In the genomic region with DNA sequence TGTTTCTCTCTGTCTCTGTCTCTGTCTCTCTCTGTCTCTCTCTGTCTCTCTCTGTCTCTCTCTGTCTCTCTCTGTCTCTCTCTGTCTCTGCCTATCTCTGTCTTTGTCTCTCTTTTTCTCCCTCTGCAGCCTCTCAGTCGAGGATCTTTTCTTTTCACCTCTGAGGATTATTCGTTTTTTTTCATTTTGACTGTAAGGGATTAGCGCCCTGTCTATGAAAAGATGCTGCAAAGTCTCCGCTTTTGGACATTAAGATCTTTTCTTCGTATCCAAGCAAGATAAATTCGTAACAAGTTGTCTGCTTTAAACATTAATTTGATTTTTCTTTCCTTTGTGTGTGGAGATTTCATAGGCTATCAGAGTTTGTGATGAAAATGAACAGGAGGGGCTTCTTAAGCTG, we compare ENCODE assay signal across 18 cellular contexts.
DNase-seq lines count a peak whose midpoint lies in the region; ATAC-seq lines count a peak whose summit lies in the region.
"Had no signal": no experiment of that assay in that cellular context is flagged by ENCODE, and none has a peak within 500 bp of the region (broad histone marks: within the 10 kb centered on the region; RNA-seq: fewer than 3 reads in every experiment).

No MANE protein-coding gene starts in this region.

- POLR2A ChIA-PET in naive thymus-derived CD8-positive, alpha-beta T cell (lab: Charles Lee) = no interaction called here
- POLR2A ChIA-PET in CD4-positive, alpha-beta memory T cell (lab: Charles Lee; ENCODE audit: partially characterized antibody) = no interaction called here

- CTCF ChIA-PET in CD4-positive, alpha-beta memory T cell (lab: Charles Lee; ENCODE audit: partially characterized antibody) = no interaction called here

- intact Hi-C loops in CD4-positive, alpha-beta memory T cell (cut with micrococcal nuclease) = no loop called here

- peak overlapping the region; percentile 23 to 74 for H3K27ac Mint-ChIP-seq in activated naive CD4-positive, alpha-beta T cell treated with anti-CD3 and anti-CD28 coated beads, Interleukin-2, amount 50 U/mL, for 72 hours
- peak overlapping the region; percentile 53 for H3K27ac Mint-ChIP-seq in activated T-helper 17 cell treated with anti-CD3 and anti-CD28 coated beads, Interleukin-2, amount 50 U/mL, for 72 hours
- H3K27ac Mint-ChIP-seq in naive thymus-derived CD8-positive, alpha-beta T cell = peak overlapping the region in 6 of 10 donors; percentile 2 to 94 (median 45)
- H3K27ac Mint-ChIP-seq in CD4-positive, alpha-beta memory T cell = peak overlapping the region in 2 of 7 donors; percentile 17 to 53

- H3K27ac ChIP-seq in CD4-positive, alpha-beta memory T cell (ENCODE audit: low read depth, low read length) = no peak overlapping the region

- no peaks in the 10 kb centered on the region for H3K36me3 ChIP-seq in CD4-positive, alpha-beta memory T cell (ENCODE audit: insufficient read depth, low read length)

- H3K9me3 ChIP-seq in CD4-positive, alpha-beta memory T cell (ENCODE audit: control insufficient read depth in 1 of 2, low read length in 2 of 2) = no peaks in the 10 kb centered on the region

- no peaks in the 10 kb centered on the region for H3K4me1 Mint-ChIP-seq in activated T-helper 17 cell treated with anti-CD3 and anti-CD28 coated beads, Interleukin-2, amount 50 U/mL, for 72 hours
- peaks cover 4 to 9% (median 7%) of the 10 kb centered on the region in 4 donors for H3K4me1 Mint-ChIP-seq in naive thymus-derived CD8-positive, alpha-beta T cell
- H3K4me1 Mint-ChIP-seq in CD4-positive, alpha-beta memory T cell = peaks cover 0 to 1% (median 0%) of the 10 kb centered on the region in 4 donors
- H3K4me1 Mint-ChIP-seq: H9 had no signal

- peaks cover 0 to 5% of the 10 kb centered on the region in 2 donors for H3K9me3 Mint-ChIP-seq in activated naive CD4-positive, alpha-beta T cell treated with anti-CD3 and anti-CD28 coated beads, Interleukin-2, amount 50 U/mL, for 72 hours
- H3K9me3 Mint-ChIP-seq in activated T-helper 17 cell treated with anti-CD3 and anti-CD28 coated beads, Interleukin-2, amount 50 U/mL, for 72 hours = no peaks in the 10 kb centered on the region
- peaks cover 0 to 3% (median 0%) of the 10 kb centered on the region in 9 donors for H3K9me3 Mint-ChIP-seq in naive thymus-derived CD8-positive, alpha-beta T cell
- peaks cover 0 to 3% (median 0%) of the 10 kb centered on the region in 8 donors for H3K9me3 Mint-ChIP-seq in CD4-positive, alpha-beta memory T cell

- H3K4me3 Mint-ChIP-seq in activated T-helper 17 cell treated with anti-CD3 and anti-CD28 coated beads, Interleukin-2, amount 50 U/mL, for 72 hours = no peak overlapping the region
- no peak overlapping the region for H3K4me3 Mint-ChIP-seq in naive thymus-derived CD8-positive, alpha-beta T cell
- H3K4me3 Mint-ChIP-seq in CD4-positive, alpha-beta memory T cell = no peak overlapping the region
- H3K4me3 Mint-ChIP-seq: H9 had no signal

- no peak for DNase-seq in activated naive CD4-positive, alpha-beta T cell treated with anti-CD3 and anti-CD28 coated beads, Interleukin-2, amount 50 U/mL, for 72 hours (ENCODE audit: low spot score in 2 of 2)
- DNase-seq in activated naive CD4-positive, alpha-beta T cell (lab: John Stamatoyannopoulos, UW) = no peak
- DNase-seq in naive thymus-derived CD8-positive, alpha-beta T cell = no peak
- no peak for DNase-seq in CD4-positive, alpha-beta memory T cell
- DNase-seq: C1 segment of cervical spinal cord, DMS153, H9, NCI-H1436, NCI-H2029, NCI-H2171, NCI-H446, NCI-H69, OCI-M1, SIG-M5 had no signal

- ATAC-seq in activated naive CD4-positive, alpha-beta T cell treated with anti-CD3 and anti-CD28 coated beads, Interleukin-2, amount 50 U/mL, for 72 hours = no peak
- ATAC-seq in activated T-helper 17 cell treated with anti-CD3 and anti-CD28 coated beads, Interleukin-2, amount 50 U/mL, for 72 hours (replicated peaks) = no peak
- no peak for ATAC-seq in naive thymus-derived CD8-positive, alpha-beta T cell
- ATAC-seq in HG03045 (IDR thresholded peaks at IDR 0.05; ENCODE audit: unreplicated experiment) (no peak), HG03571 (IDR thresholded peaks at IDR 0.05; ENCODE audit: unreplicated experiment) (no peak)
- ATAC-seq: K562 had no signal

- H3K27me3 Mint-ChIP-seq in activated T-helper 17 cell treated with anti-CD3 and anti-CD28 coated beads, Interleukin-2, amount 50 U/mL, for 72 hours = no peaks in the 10 kb centered on the region
- H3K27me3 Mint-ChIP-seq in naive thymus-derived CD8-positive, alpha-beta T cell = no peaks in the 10 kb centered on the region
- H3K27me3 Mint-ChIP-seq in CD4-positive, alpha-beta memory T cell = peaks cover 0 to 4% of the 10 kb centered on the region in 2 donors

- no peaks in the 10 kb centered on the region for H3K4me1 ChIP-seq in CD4-positive, alpha-beta memory T cell (ENCODE audit: insufficient read depth, low read length)

- no peaks in the 10 kb centered on the region for H3K27me3 ChIP-seq in CD4-positive, alpha-beta memory T cell (ENCODE audit: insufficient read depth, low read length)

- no peak overlapping the region for H3K4me3 ChIP-seq in CD4-positive, alpha-beta memory T cell (ENCODE audit: low read length in 2 of 2)
- H3K4me3 ChIP-seq: K562 had no signal

- H3K36me3 Mint-ChIP-seq in activated naive CD4-positive, alpha-beta T cell treated with anti-CD3 and anti-CD28 coated beads, Interleukin-2, amount 50 U/mL, for 72 hours = no peaks in the 10 kb centered on the region
- no peaks in the 10 kb centered on the region for H3K36me3 Mint-ChIP-seq in activated T-helper 17 cell treated with anti-CD3 and anti-CD28 coated beads, Interleukin-2, amount 50 U/mL, for 72 hours (ENCODE audit: low read depth)
- peaks cover 0 to 6% (median 0%) of the 10 kb centered on the region in 3 donors for H3K36me3 Mint-ChIP-seq in naive thymus-derived CD8-positive, alpha-beta T cell
- peaks cover 0 to 1% of the 10 kb centered on the region in 2 donors for H3K36me3 Mint-ChIP-seq in CD4-positive, alpha-beta memory T cell
